ENCODE assay signal across 24 cellular contexts in genomic region chr13:76379341-76380105, GRCh38.
DNase-seq lines count a peak whose midpoint lies in the region; ATAC-seq, FAIRE-seq and TF ChIP-seq lines count a peak whose summit lies in the region.
"Had no signal": no experiment of that assay in that cellular context is flagged by ENCODE, and none has a peak within 500 bp of the region (broad histone marks: within the 10 kb centered on the region; RNA-seq: fewer than 3 reads in every experiment).

No MANE protein-coding gene starts in this region.

- H4K20me1 ChIP-seq in IMR-90 (ENCODE audit: insufficient read depth, low read length): peaks cover 3% of the 10 kb centered on the region; the same call in 1 of the 2 replicates
- H4K20me1 ChIP-seq in PC-3 (ENCODE audit: low read length): no peaks in the 10 kb centered on the region

- no peak for TF ChIP-seq POLR2A in IMR-90 (IDR thresholded peaks at IDR 0.05; ENCODE audit: low read depth, low read length)
- TF ChIP-seq POLR2A in GM12891 (IDR thresholded peaks at IDR 0.05; ENCODE audit: low read depth, low read length): no peak

- H3K27ac ChIP-seq in IMR-90 (ENCODE audit: insufficient read depth, low read length) (no peak overlapping the region), PC-3 (ENCODE audit: low read length) (no peak overlapping the region), mesenchymal stem cell (ENCODE audit: low read length, poor library complexity, severe bottlenecking) (no peak overlapping the region), dorsolateral prefrontal cortex (no peak overlapping the region)

- intact Hi-C loops in IMR-90 (cut with micrococcal nuclease) (loop anchor here (5.0 to 10.0 kb wide), 4 partner anchors 42 to 525 kb away; no protein-coding TSS in a partner anchor), PC-3 (cut with micrococcal nuclease) (loop anchor here (5.0 kb wide), 1 partner anchor 502 kb away; no protein-coding TSS in a partner anchor), dorsolateral prefrontal cortex (cut with DNase I) (no loop called here)

- H3K4me3 ChIP-seq in IMR-90 (ENCODE audit: insufficient read depth, low read depth, low read length) (no peak overlapping the region), PC-3 (ENCODE audit: low read length) (no peak overlapping the region), bronchial epithelial cell (ENCODE audit: low read depth, low read length) (no peak overlapping the region), mesenchymal stem cell (ENCODE audit: insufficient read depth in 1 of 2, low read depth in 1 of 2, low read length in 2 of 2) (no peak overlapping the region), dorsolateral prefrontal cortex (no peak overlapping the region)
- H3K4me3 ChIP-seq: HAP-1 had no signal

- POLR2A ChIA-PET in IMR-90 (lab: Charles Lee; ENCODE audit: unreplicated experiment): no interaction called here
- POLR2A ChIA-PET in PC-3 (lab: Charles Lee; ENCODE audit: unreplicated experiment): no interaction called here

- H4K5ac ChIP-seq in IMR-90 (ENCODE audit: low read depth, low read length): no peak overlapping the region

- CTCF ChIA-PET in IMR-90 (lab: Yijun Ruan, JAX): no interaction called here
- CTCF ChIA-PET in PC-3 (lab: Charles Lee): interaction anchor here (0.7 kb wide), 1 partner anchor 503 kb away, joined by 3 read pairs; no protein-coding TSS in a partner anchor

- H2BK20ac ChIP-seq in IMR-90 (ENCODE audit: low read depth, low read length): no peak overlapping the region

- peak overlapping the region; percentile 83; the same call in 1 of the 2 replicates for H4K91ac ChIP-seq in IMR-90 (ENCODE audit: insufficient read depth, low read depth, low read length)
- H4K91ac ChIP-seq in mesenchymal stem cell (ENCODE audit: low read length): no peak overlapping the region

- no peaks in the 10 kb centered on the region for H3K9me2 ChIP-seq in PC-3 (replicated peaks; ENCODE audit: low read length)

- H2BK120ac ChIP-seq in IMR-90 (ENCODE audit: low read depth, low read length) (peak overlapping the region; percentile 56), mesenchymal stem cell (ENCODE audit: low read depth, low read length) (no peak overlapping the region)

- 0 out of 2 replicates have a peak, but pooled peaks cover 2% of the 10 kb centered on the region for H3K9me3 ChIP-seq in IMR-90 (ENCODE audit: control insufficient read depth, insufficient read depth, low read length)
- no peaks in the 10 kb centered on the region for H3K9me3 ChIP-seq in PC-3 (ENCODE audit: low read length)
- no peaks in the 10 kb centered on the region for H3K9me3 ChIP-seq in mesenchymal stem cell (ENCODE audit: control insufficient read depth, low read length)
- H3K9me3 ChIP-seq: Caco-2, HAP-1 had no signal

- no peak overlapping the region for H2BK15ac ChIP-seq in IMR-90 (ENCODE audit: low read depth, low read length)
- H2BK15ac ChIP-seq in mesenchymal stem cell (ENCODE audit: low read depth, poor library complexity, severe bottlenecking): no peak overlapping the region

- no peak for ATAC-seq in IMR-90 (ENCODE audit: low read depth)
- no peak for ATAC-seq in PC-3
- ATAC-seq: CD8-positive, alpha-beta T cell; SK-N-SH treated with all-trans-retinoic acid at 6 μM for 48 hours had no signal

- BruUV-seq in IMR-90 (replicated peaks; lab: Mats Ljungman, UMichigan) (no TSS peak), PC-3 (replicated peaks; lab: Mats Ljungman, UMichigan) (no TSS peak)

- no peak for FAIRE-seq in bronchial epithelial cell (lab: Jason Lieb, UNC)
- no peak for FAIRE-seq in D721Med (lab: Jason Lieb, UNC)
- no peak for FAIRE-seq in GM12891 (lab: Jason Lieb, UNC)
- FAIRE-seq: GM12892, RCC 7860 had no signal

- H4K8ac ChIP-seq in IMR-90 (ENCODE audit: low read depth in 2 of 2, low read length in 2 of 2): 0 out of 4 replicates have a peak overlapping the region, but pooled peaks of 1 of the 2 experiments have one; percentile 28
- no peak overlapping the region for H4K8ac ChIP-seq in mesenchymal stem cell (ENCODE audit: low read length)

- H3K4me2 ChIP-seq in IMR-90 (ENCODE audit: low read depth, low read length) (no peak overlapping the region), PC-3 (ENCODE audit: low read length) (no peak overlapping the region), mesenchymal stem cell (ENCODE audit: low read length, poor library complexity, severe bottlenecking) (no peak overlapping the region)

- H2AK5ac ChIP-seq in IMR-90 (ENCODE audit: low read depth, low read length): peak overlapping the region; percentile 58; the same call in 1 of the 2 replicates
- H2AK5ac ChIP-seq in mesenchymal stem cell (ENCODE audit: low read length, severe bottlenecking): no peak overlapping the region

- H2AFZ ChIP-seq in IMR-90 (replicated peaks; ENCODE audit: low read length, poor library complexity) (no peak overlapping the region), PC-3 (ENCODE audit: low read length) (no peak overlapping the region), mesenchymal stem cell (ENCODE audit: low read depth, low read length) (no peak overlapping the region)

- no peaks in the 10 kb centered on the region for H3K79me1 ChIP-seq in IMR-90 (ENCODE audit: low read depth in 1 of 2, low read length in 2 of 2)
- H3K79me1 ChIP-seq in mesenchymal stem cell (replicated peaks; ENCODE audit: low read length, poor library complexity, severe bottlenecking): no peaks in the 10 kb centered on the region

- H3K23ac ChIP-seq in IMR-90 (ENCODE audit: low read depth, low read length) (no peak overlapping the region), mesenchymal stem cell (ENCODE audit: low read length in 2 of 2) (no peak overlapping the region)

- no CpG with 5 or more reads among the region's 4 CpGs for WGBS in IMR-90 (ENCODE audit: extremely low coverage in 2 of 2, insufficient read length in 1 of 2), 2 experiments
- no CpG with 5 or more reads among the region's 4 CpGs for WGBS in mesenchymal stem cell

- TF ChIP-seq CTCF in IMR-90 (conservative IDR thresholded peaks at IDR 0.05; ENCODE audit: low read depth, low read length) (no peak), PC-3 (conservative IDR thresholded peaks at IDR 0.05; ENCODE audit: low read depth, low read length) (no peak), bronchial epithelial cell (IDR thresholded peaks at IDR 0.05; ENCODE audit: insufficient read depth, low read length, severe bottlenecking) (no peak), dorsolateral prefrontal cortex (IDR thresholded peaks at IDR 0.05 in 54 of 56, conservative IDR thresholded peaks at IDR 0.05 in 2 of 56; ENCODE audit: low read depth in 1 of 56, partially characterized antibody in 56 of 56) (no peak), D721Med (IDR thresholded peaks at IDR 0.05; ENCODE audit: insufficient read depth, missing control alignments) (no peak)

- peak overlapping the region in 1 of 2 experiments; percentile 37 for H2BK12ac ChIP-seq in mesenchymal stem cell (ENCODE audit: low read length in 2 of 2)

- no peak for TF ChIP-seq RAD21 in IMR-90 (IDR thresholded peaks at IDR 0.05; ENCODE audit: low read length)

- no peaks in the 10 kb centered on the region for H3K36me3 ChIP-seq in IMR-90 (ENCODE audit: control insufficient read depth, insufficient read depth, low read length)
- H3K36me3 ChIP-seq in PC-3 (ENCODE audit: low read depth, low read length): no peaks in the 10 kb centered on the region
- no peaks in the 10 kb centered on the region for H3K36me3 ChIP-seq in bronchial epithelial cell (ENCODE audit: control insufficient read depth, insufficient read depth, low read length)
- H3K36me3 ChIP-seq in mesenchymal stem cell (ENCODE audit: control insufficient read depth in 1 of 2, insufficient read depth in 2 of 2, low read depth in 1 of 2, low read length in 2 of 2): no peaks in the 10 kb centered on the region
- H3K36me3 ChIP-seq: HAP-1 had no signal

- dilution Hi-C loops in IMR-90 (cut with HindIII; ENCODE audit: low sequenced_read_pairs, unreplicated experiment): no loop called here

- no peak overlapping the region; the same call in 1 of the 2 replicates for H3K18ac ChIP-seq in IMR-90 (ENCODE audit: low read depth, low read length)
- H3K18ac ChIP-seq in mesenchymal stem cell (ENCODE audit: low read depth in 1 of 2, low read length in 2 of 2): peak overlapping the region; percentile 5 to 62

- H3K56ac ChIP-seq in IMR-90 (ENCODE audit: extremely low read depth, insufficient read depth, low read length): no peak overlapping the region

- H3K79me2 ChIP-seq in PC-3 (ENCODE audit: low read length): no peaks in the 10 kb centered on the region

- H3F3A ChIP-seq in PC-3 (ENCODE audit: low read length, unreplicated experiment): no peaks in the 10 kb centered on the region

- H3K27me3 ChIP-seq in IMR-90 (ENCODE audit: control insufficient read depth, insufficient read depth, low read length) (peaks cover 4% of the 10 kb centered on the region; the same call in 1 of the 2 replicates), PC-3 (ENCODE audit: low read length) (no peaks in the 10 kb centered on the region), bronchial epithelial cell (ENCODE audit: control insufficient read depth, insufficient read depth, low read length) (no peaks in the 10 kb centered on the region), mesenchymal stem cell (ENCODE audit: control insufficient read depth in 1 of 2, insufficient read depth in 1 of 2, low read length in 2 of 2) (no peaks in the 10 kb centered on the region), dorsolateral prefrontal cortex (no peaks in the 10 kb centered on the region)

- no peak overlapping the region for H2BK5ac ChIP-seq in IMR-90 (ENCODE audit: low read depth, low read length, poor library complexity, severe bottlenecking)
- no peak overlapping the region for H2BK5ac ChIP-seq in mesenchymal stem cell (ENCODE audit: low read depth, low read length, poor library complexity, severe bottlenecking)

- in situ Hi-C loops in IMR-90 (cut with MboI; ENCODE audit: low sequenced_read_pairs): no loop called here

- no peak overlapping the region for H3K9ac ChIP-seq in IMR-90 (ENCODE audit: low read depth, low read length)
- no peak overlapping the region for H3K9ac ChIP-seq in PC-3 (ENCODE audit: low read length)
- H3K9ac ChIP-seq in mesenchymal stem cell (ENCODE audit: low read length): no peak overlapping the region

- 0 out of 2 replicates have a peak, but pooled peaks cover 1% of the 10 kb centered on the region for H3K4me1 ChIP-seq in IMR-90 (ENCODE audit: control insufficient read depth, insufficient read depth, low read length)
- peaks cover 14% of the 10 kb centered on the region for H3K4me1 ChIP-seq in PC-3 (ENCODE audit: insufficient read depth, low read length)
- H3K4me1 ChIP-seq in mesenchymal stem cell (ENCODE audit: control insufficient read depth, insufficient read depth, low read depth, low read length): no peaks in the 10 kb centered on the region
- H3K4me1 ChIP-seq: Caco-2 had no signal

- H3K4ac ChIP-seq in IMR-90 (ENCODE audit: low read depth, low read length) (peak overlapping the region; percentile 60; the same call in 1 of the 2 replicates), mesenchymal stem cell (ENCODE audit: low read depth in 1 of 2, low read length in 2 of 2) (no peak overlapping the region)

- no peaks in the 10 kb centered on the region for H3K9me1 ChIP-seq in IMR-90 (ENCODE audit: insufficient read depth, low read length)

- no peak overlapping the region for H2AK9ac ChIP-seq in IMR-90 (replicated peaks; ENCODE audit: low read depth, low read length, poor library complexity)

- no peak for DNase-seq in IMR-90
- peak; percentile 6 for DNase-seq in PC-3
- DNase-seq in bronchial epithelial cell (ENCODE audit: low read depth): peak; percentile 76
- DNase-seq in mesenchymal stem cell: no peak
- no peak for DNase-seq in GOT3 (lab: John Stamatoyannopoulos, UW)
- no peak for DNase-seq in dorsolateral prefrontal cortex
- no peak for DNase-seq in D721Med (ENCODE audit: insufficient read length, low spot score)
- no peak for DNase-seq in GM12891 (ENCODE audit: insufficient read length, low spot score)
- DNase-seq: C1 segment of cervical spinal cord; Caco-2; CD8-positive, alpha-beta T cell; DMS 273 treated with DMSO at 0.1 percent for 48 hours; DMS79; EL; GF-D8; NCI-H1048; NCI-H1694; NCI-H2029 treated with DMSO at 0.1 percent for 48 hours; NCI-H510A; NCI-H69 had no signal

- no peak overlapping the region for H3K14ac ChIP-seq in IMR-90 (replicated peaks; ENCODE audit: low read depth, low read length)
- no peak overlapping the region for H3K14ac ChIP-seq in mesenchymal stem cell (ENCODE audit: low read length in 2 of 2)

Comparison
In these comparisons a context has a peak if more than half of its experiments do, and no peak if none do; other contexts are left out.
1. DNase-seq: peak in PC-3 (single experiment) and bronchial epithelial cell (single experiment); none in IMR-90 (single experiment), mesenchymal stem cell (single experiment), GOT3 (single experiment), dorsolateral prefrontal cortex (0 of 10), D721Med (single experiment) and GM12891 (single experiment).
2. intact Hi-C loops: an anchor here in IMR-90 (5.0 to 10.0 kb wide) and PC-3 (5.0 kb wide); none called in dorsolateral prefrontal cortex.